ENCODE assay signal across 10 cellular contexts in genomic region chr16:65807858-65808257, GRCh38.
"Had no signal": no experiment of that assay in that cellular context is flagged by ENCODE, and none has a peak within 500 bp of the region (broad histone marks: within the 10 kb centered on the region; RNA-seq: fewer than 3 reads in every experiment).

No MANE protein-coding gene starts in this region.

- H3K9ac ChIP-seq: GM23248 had no signal

- H3K4me1 ChIP-seq: HAP-1 had no signal

- H3K4me3 Mint-ChIP-seq: HFFc6, IgD-negative memory B cell had no signal

- H3K4me3 ChIP-seq: GM23248, HAP-1 had no signal

- FAIRE-seq: HepG2 had no signal

- ATAC-seq: HCT116, HepG2 had no signal

- H3K4me1 Mint-ChIP-seq: IgD-negative memory B cell had no signal

- H3K9me3 Mint-ChIP-seq: HFFc6 had no signal

- H3K9me3 ChIP-seq: HAP-1 had no signal

- H3K27me3 Mint-ChIP-seq: IgD-negative memory B cell had no signal

- H2AFZ ChIP-seq: GM23248 had no signal

- H3K36me3 Mint-ChIP-seq: IgD-negative memory B cell had no signal

- H3K27ac Mint-ChIP-seq: HFFc6, IgD-negative memory B cell had no signal

- H3K36me3 ChIP-seq: HAP-1 had no signal

- DNase-seq: GM23248, GOT3, H7, HFFc6, KG1 had no signal

- H3K27ac ChIP-seq: GM23248, HL-60 had no signal
